26 cellular contexts compared by ENCODE assay signal in the genomic region with DNA sequence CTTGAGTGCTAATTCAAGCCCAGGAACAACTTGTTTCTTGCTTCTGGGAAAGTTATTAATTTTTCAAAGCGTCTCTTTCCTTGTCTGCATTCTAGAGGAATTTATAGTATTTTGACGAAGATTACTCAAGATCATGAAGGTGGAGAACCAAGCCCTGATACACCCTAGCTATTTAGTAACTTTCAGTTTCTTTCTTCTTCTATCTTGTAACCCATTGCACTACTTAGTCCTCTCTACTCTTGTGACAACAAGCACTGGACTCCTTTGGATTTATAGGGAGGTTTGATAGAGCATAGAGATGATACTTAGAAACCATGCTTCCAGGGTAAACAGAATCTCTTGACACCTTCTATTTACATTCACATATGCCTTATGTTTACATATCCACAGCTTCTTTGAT.
"Had no signal": no experiment of that assay in that cellular context is flagged by ENCODE, and none has a peak within 500 bp of the region (broad histone marks: within the 10 kb centered on the region; RNA-seq: fewer than 3 reads in every experiment).

No MANE protein-coding gene starts in this region.

- H3K27me3 ChIP-seq: ascending aorta, breast epithelium, cardiac muscle cell, colonic mucosa had no signal

- H3K4me3 ChIP-seq: ascending aorta, breast epithelium, cardiac muscle cell, colonic mucosa had no signal

- H3K27ac ChIP-seq: ascending aorta, breast epithelium, cardiac muscle cell, colonic mucosa had no signal

- DNase-seq: activated CD4-positive, alpha-beta memory T cell treated with anti-CD3 and anti-CD28 coated beads, Interleukin-2, amount 10 ng/mL, durations not matched to agents 7 days and 5 days; activated CD4-positive, alpha-beta T cell treated with anti-CD3 and anti-CD28 coated beads for 1 hour; activated CD4-positive, alpha-beta T cell treated with anti-CD3 and anti-CD28 coated beads for 4 hours; activated CD4-positive, alpha-beta T cell treated with anti-CD3 and anti-CD28 coated beads, Interleukin-2, amount 10 ng/mL, durations not matched to agents 7 days and 5 days; activated CD4-positive, alpha-beta T cell treated with anti-CD3 and anti-CD28 coated beads, Interleukin-2, amount 50 U/mL, for 4 hours; activated CD8-positive, alpha-beta memory T cell treated with anti-CD3 and anti-CD28 coated beads, Interleukin-2, amount 50 U/mL, for 48 hours; activated gamma-delta T cell; activated naive CD4-positive, alpha-beta T cell; activated naive CD4-positive, alpha-beta T cell treated with anti-CD3 and anti-CD28 coated beads, Interleukin-2, amount 10 ng/mL, durations not matched to agents 7 days and 5 days; activated naive CD8-positive, alpha-beta T cell treated with anti-CD3 and anti-CD28 coated beads, Interleukin-2, amount 10 ng/mL, durations not matched to agents 7 days and 5 days; activated T-cell treated with anti-CD3 and anti-CD28 coated beads for 4 hours; activated T-cell treated with anti-CD3 and anti-CD28 coated beads, Interleukin-2, amount 50 U/mL, for 24 hours; activated T-cell treated with anti-CD3 and anti-CD28 coated beads, Interleukin-2, amount 50 U/mL, for 72 hours; central memory CD4-positive, alpha-beta T cell; cerebellar nuclear complex; colonic mucosa; effector memory CD4-positive, alpha-beta T cell; endodermal cell; foreskin fibroblast; head of caudate nucleus; T-helper 2 cell had no signal

- H3K4me1 ChIP-seq: ascending aorta, breast epithelium, colonic mucosa had no signal

- H3K36me3 ChIP-seq: ascending aorta, breast epithelium, cardiac muscle cell, colonic mucosa had no signal

- H3K9me3 ChIP-seq: colonic mucosa had no signal

- ATAC-seq: activated naive CD4-positive, alpha-beta T cell treated with anti-CD3 and anti-CD28 coated beads, Interleukin-2, amount 50 U/mL, for 72 hours; activated T-cell treated with anti-CD3 and anti-CD28 coated beads, Interleukin-2, amount 50 U/mL, for 72 hours; esophagus mucosa had no signal
